Comparison of ENCODE assay signal across 8 cellular contexts in the genomic region with DNA sequence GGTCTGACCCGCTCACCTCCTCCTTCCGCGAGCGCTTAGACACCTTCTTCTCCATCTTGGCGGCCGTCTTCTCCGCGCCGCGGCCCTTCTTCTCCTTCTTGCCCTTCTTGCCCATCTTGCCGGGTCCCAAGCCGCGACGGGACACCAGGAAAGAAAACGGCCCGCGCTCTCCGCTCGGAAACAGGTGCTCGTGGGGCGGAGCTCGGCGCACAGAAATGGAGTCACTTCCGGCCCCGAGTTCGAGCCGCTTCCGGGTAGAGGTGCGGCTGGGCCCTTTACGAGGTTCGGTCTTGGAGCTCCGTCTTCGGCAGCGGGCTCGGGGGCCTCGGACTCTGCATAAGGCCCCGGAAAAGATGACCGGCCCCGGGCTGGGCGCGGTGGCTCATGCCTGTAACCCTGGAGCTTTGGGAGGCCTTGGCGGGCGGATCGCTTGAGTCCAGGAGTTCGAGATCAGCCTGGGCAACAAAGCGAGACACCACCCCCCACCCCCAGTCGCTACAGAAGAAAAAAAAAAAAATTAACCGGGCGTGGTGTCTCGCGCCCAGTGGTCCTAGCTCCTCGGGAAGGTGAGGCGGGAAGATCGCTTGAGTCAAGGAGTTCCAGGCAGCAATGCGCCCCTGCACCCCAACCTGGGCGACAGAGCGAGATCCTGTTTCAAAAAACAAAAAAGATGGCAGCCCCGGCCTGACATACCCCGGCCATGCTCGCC. TPM values are rescaled to one million over a fixed set of nuclear protein-coding genes. Genes with fewer than 3 reads are reported as not detected.
DNase-seq lines count a peak whose midpoint lies in the region; ATAC-seq and TF ChIP-seq lines count a peak whose summit lies in the region.

A gene (minus strand): TSS at position 211 of the 709 bp plus-strand sequence. CDS start 96 bp downstream, at position 115.

- H3K4me1 Mint-ChIP-seq in CD4-positive, alpha-beta T cell (ENCODE audit: low read depth) = peaks cover 40% of the 10 kb centered on the region
- peaks cover 42% of the 10 kb centered on the region for H3K4me1 Mint-ChIP-seq in activated T-cell treated with anti-CD3 and anti-CD28 coated beads, Interleukin-2, amount 50 U/mL, for 24 hours (ENCODE audit: low read depth)

- intact Hi-C loops in CD4-positive, alpha-beta T cell (cut with DNase I, micrococcal nuclease) = loop anchor here (1.0 to 10.0 kb wide), 6 partner anchors 44 to 1204 kb away; a partner anchor contains a TSS
- intact Hi-C loops in Panc1 (cut with micrococcal nuclease; ENCODE audit: unreplicated experiment) = no loop called here

- peak within 1 kb of the TSS; percentile 95 for H3K27ac ChIP-seq in CD4-positive, alpha-beta T cell (ENCODE audit: low read depth, low read length)
- H3K27ac ChIP-seq in Panc1 (ENCODE audit: low read length) (peak within 1 kb of the TSS; percentile 89), esophagus (ENCODE audit: low read depth in 2 of 2, low read length in 1 of 2) (peak within 1 kb of the TSS; percentile 86 to 97)

- CTCF ChIA-PET in CD4-positive, alpha-beta T cell (lab: Charles Lee) = interaction anchor here (0.9 to 2.9 kb wide), 3 partner anchors 14 to 371 kb away, joined by 3 to 26 read pairs (median 3); no protein-coding TSS in a partner anchor
- CTCF ChIA-PET in Panc1 (lab: Charles Lee) = no interaction called here

- H3K4me3 Mint-ChIP-seq in CD4-positive, alpha-beta T cell = peak within 1 kb of the TSS; percentile 99
- H3K4me3 Mint-ChIP-seq in activated T-cell treated with anti-CD3 and anti-CD28 coated beads, Interleukin-2, amount 50 U/mL, for 24 hours = peak within 1 kb of the TSS; percentile 99

- H3K27ac Mint-ChIP-seq in CD4-positive, alpha-beta T cell = peak within 1 kb of the TSS; percentile 97
- peak within 1 kb of the TSS; percentile 99 for H3K27ac Mint-ChIP-seq in activated T-cell treated with anti-CD3 and anti-CD28 coated beads, Interleukin-2, amount 50 U/mL, for 24 hours

- peaks cover 49% of the 10 kb centered on the region for H3K36me3 Mint-ChIP-seq in CD4-positive, alpha-beta T cell (ENCODE audit: low read depth)
- peaks cover 48% of the 10 kb centered on the region for H3K36me3 Mint-ChIP-seq in activated T-cell treated with anti-CD3 and anti-CD28 coated beads, Interleukin-2, amount 50 U/mL, for 24 hours (ENCODE audit: low read depth)

- no peaks in the 10 kb centered on the region for H3K9me3 ChIP-seq in CD4-positive, alpha-beta T cell (ENCODE audit: control insufficient read depth, low read length)
- H3K9me3 ChIP-seq in Panc1 (ENCODE audit: control insufficient read depth, insufficient read depth, low read depth, low read length) (no peaks in the 10 kb centered on the region), esophagus (ENCODE audit: control insufficient read depth in 2 of 2, insufficient read depth in 1 of 2, low read depth in 1 of 2, low read length in 1 of 2) (no peaks in the 10 kb centered on the region), mucosa of stomach (ENCODE audit: control insufficient read depth, low read length) (no peaks in the 10 kb centered on the region)

- no peaks in the 10 kb centered on the region for H3K9me3 Mint-ChIP-seq in CD4-positive, alpha-beta T cell
- no peaks in the 10 kb centered on the region for H3K9me3 Mint-ChIP-seq in activated T-cell treated with anti-CD3 and anti-CD28 coated beads, Interleukin-2, amount 50 U/mL, for 24 hours

- DNase-seq in CD4-positive, alpha-beta T cell = peak; percentile 79 to 91 (median 84)
- DNase-seq in HT-29 (ENCODE audit: low spot score) = peak; percentile 88
- no peak for DNase-seq in Panc1 (ENCODE audit: low read depth, low spot score)
- peak; percentile 93 for DNase-seq in activated T-cell treated with anti-CD3 and anti-CD28 coated beads, Interleukin-2, amount 50 U/mL, for 24 hours
- peak; percentile 94 for DNase-seq in stimulated activated CD8-positive, alpha-beta memory T cell treated with anti-CD3 and anti-CD28 coated beads, Interleukin-4, amount 100 ng/mL, for 48 hours

- H3K4me1 ChIP-seq in Panc1 (ENCODE audit: control insufficient read depth, insufficient read depth, low read length) = peaks cover 3% of the 10 kb centered on the region; the same call in 1 of the 2 replicates
- H3K4me1 ChIP-seq in esophagus (ENCODE audit: control insufficient read depth in 2 of 2, insufficient read depth in 2 of 2, low read length in 1 of 2) = peaks cover 2 to 4% of the 10 kb centered on the region in 2 donors
- H3K4me1 ChIP-seq in mucosa of stomach (ENCODE audit: control insufficient read depth, insufficient read depth, low read length) = peaks cover 8% of the 10 kb centered on the region

- TSS peak; percentile 94 for BruUV-seq in Panc1 (replicated peaks; lab: Mats Ljungman, UMichigan)

- no peaks in the 10 kb centered on the region for H3K27me3 Mint-ChIP-seq in CD4-positive, alpha-beta T cell
- H3K27me3 Mint-ChIP-seq in activated T-cell treated with anti-CD3 and anti-CD28 coated beads, Interleukin-2, amount 50 U/mL, for 24 hours = no peaks in the 10 kb centered on the region

- POLR2A ChIA-PET in CD4-positive, alpha-beta T cell (lab: Charles Lee) = interaction anchor here (0.7 to 3.0 kb wide), 22 partner anchors 10 to 804 kb away, joined by 3 to 20 read pairs (median 4); a partner anchor contains a TSS
- POLR2A ChIA-PET in Panc1 (lab: Charles Lee) = interaction anchor here (0.6 kb wide), 1 partner anchor 119 kb away, joined by 3 read pairs; no protein-coding TSS in a partner anchor

- ATAC-seq in CD4-positive, alpha-beta T cell (ENCODE audit: poor library complexity) = peak; percentile 74
- peak; percentile 83 for ATAC-seq in GM19438 (IDR thresholded peaks at IDR 0.05; ENCODE audit: low read depth, unreplicated experiment)
- ATAC-seq in Panc1 = peak; percentile 95

- H3K36me3 ChIP-seq in Panc1 (ENCODE audit: control insufficient read depth, insufficient read depth, low read length) = peaks cover 11% of the 10 kb centered on the region
- H3K36me3 ChIP-seq in esophagus (ENCODE audit: control insufficient read depth in 2 of 2, insufficient read depth in 2 of 2, low read length in 1 of 2) = peaks cover 0 to 7% of the 10 kb centered on the region in 2 donors
- no peaks in the 10 kb centered on the region for H3K36me3 ChIP-seq in mucosa of stomach (ENCODE audit: control insufficient read depth, insufficient read depth, low read length)

- peak within 1 kb of the TSS; percentile 94 for H3K9ac ChIP-seq in mucosa of stomach (ENCODE audit: low read length)

- H3K4me3 ChIP-seq in Panc1 (ENCODE audit: low read depth in 2 of 2, low read length in 2 of 2) (peak within 1 kb of the TSS; percentile 73 to 93), esophagus (ENCODE audit: low read depth in 1 of 2, low read length in 2 of 2) (peak within 1 kb of the TSS; percentile 72 to 89), mucosa of stomach (ENCODE audit: low read length) (peak within 1 kb of the TSS; percentile 74)

- no peak for TF ChIP-seq CTCF in CD4-positive, alpha-beta T cell (IDR thresholded peaks at IDR 0.05)
- no peak for TF ChIP-seq CTCF in Panc1 (IDR thresholded peaks at IDR 0.05)

- WGBS in esophagus, 2 donors = 1 to 2% methylated on average over 59 to 60 of the region's 60 CpGs

- in situ Hi-C loops in Panc1 (cut with HindIII; ENCODE audit: low pct_unique_long_range_greater_than_20kb, low sequenced_read_pairs) = no loop called here

- H3K27me3 ChIP-seq in CD4-positive, alpha-beta T cell (ENCODE audit: control insufficient read depth, insufficient read depth, low read length) = no peaks in the 10 kb centered on the region
- H3K27me3 ChIP-seq in Panc1 (ENCODE audit: control insufficient read depth, insufficient read depth, low read length) (no peaks in the 10 kb centered on the region), esophagus (ENCODE audit: control insufficient read depth in 1 of 2, insufficient read depth in 2 of 2, low read length in 2 of 2) (no peaks in the 10 kb centered on the region), mucosa of stomach (ENCODE audit: control insufficient read depth, insufficient read depth, low read length) (no peaks in the 10 kb centered on the region)

RNA-seq across cellular contexts. Expression of the gene that starts here (rescaled TPM):
- 10 to 100 TPM; 41.4 to 43.0 TPM for total RNA-seq in CD4-positive, alpha-beta T cell
- 64.8 and 73.6 TPM in 2 replicates for total RNA-seq in HT-29 (2014; rRNA removed; shearing (Covaris generic))
- 50.7 TPM for total RNA-seq in Panc1 (2021; ENCODE audit: unreplicated experiment)
- polyA plus RNA-seq in Panc1 (2012; ENCODE audit: insufficient read length) = 43.3 TPM
- polyA plus RNA-seq in esophagus = 10 to 100 TPM; 20.0 to 32.4 TPM
